ENCODE assay signal across 8 cellular contexts in the genomic region with DNA sequence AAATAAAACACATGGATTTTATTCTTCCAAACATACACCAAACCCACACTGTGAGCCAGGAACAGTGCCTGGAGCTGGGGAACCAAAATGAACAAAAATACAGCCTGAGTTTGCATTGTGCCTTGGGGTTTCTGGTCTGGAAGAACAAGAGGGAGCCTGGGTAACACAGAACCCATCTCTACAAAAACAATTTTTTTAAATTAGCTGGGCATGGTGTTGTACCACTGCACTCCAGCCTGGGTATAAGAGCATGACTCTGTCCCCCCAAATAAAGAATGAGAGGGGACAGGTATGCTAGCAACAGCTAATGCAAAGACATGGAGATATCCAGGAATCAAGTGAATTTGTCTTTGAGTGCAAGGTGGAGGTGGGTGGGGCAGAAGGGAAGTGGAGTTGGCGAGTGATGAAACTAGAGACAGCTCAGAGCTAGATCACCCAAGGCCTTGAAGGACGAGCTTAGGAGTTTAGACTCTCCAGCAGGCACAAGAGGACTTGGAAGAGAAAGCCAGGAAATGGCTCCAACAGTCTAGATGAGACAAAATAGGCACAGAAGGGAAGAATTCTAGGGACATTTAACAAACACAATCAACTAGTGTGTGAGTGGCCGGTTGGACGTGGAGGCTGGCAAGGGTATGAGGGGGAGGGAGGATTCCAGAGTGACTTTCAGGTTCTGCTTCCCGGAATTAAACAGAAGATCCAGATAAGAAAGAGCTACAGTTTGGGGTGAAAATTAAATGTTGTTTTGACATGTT. TPM values are rescaled to one million over a fixed set of nuclear protein-coding genes. Genes with fewer than 3 reads are reported as not detected.
A peak's percentile ranks its signal among the peaks of the same experiment; 100 is the strongest.
DNase-seq lines count a peak whose midpoint lies in the region; FAIRE-seq and TF ChIP-seq lines count a peak whose summit lies in the region.

No MANE protein-coding gene starts in this region.

- peak overlapping the region; percentile 92 for H3K27ac Mint-ChIP-seq in T-helper 1 cell treated with Interleukin-12 subunit alpha and Interleukin-12 subunit beta and Interleukin-4 antibody, amounts not matched to agents 30 μg/mL and 1 μg/mL, for 36 hours

- peak overlapping the region; percentile 71 for H3K4me3 Mint-ChIP-seq in T-helper 1 cell treated with Interleukin-12 subunit alpha and Interleukin-12 subunit beta and Interleukin-4 antibody, amounts not matched to agents 30 μg/mL and 1 μg/mL, for 36 hours

- H4K20me1 ChIP-seq in smooth muscle cell (ENCODE audit: low read depth): no peaks in the 10 kb centered on the region

- no peaks in the 10 kb centered on the region for H3K27me3 Mint-ChIP-seq in T-helper 1 cell treated with Interleukin-12 subunit alpha and Interleukin-12 subunit beta and Interleukin-4 antibody, amounts not matched to agents 30 μg/mL and 1 μg/mL, for 36 hours (ENCODE audit: low read depth)

- H3K36me3 Mint-ChIP-seq in T-helper 1 cell treated with Interleukin-12 subunit alpha and Interleukin-12 subunit beta and Interleukin-4 antibody, amounts not matched to agents 30 μg/mL and 1 μg/mL, for 36 hours (ENCODE audit: low read depth): peaks cover 30% of the 10 kb centered on the region

- peak overlapping the region; percentile 31 for H3K9ac ChIP-seq in smooth muscle cell (ENCODE audit: low read depth)

- H3K27me3 ChIP-seq in esophagus squamous epithelium: no peaks in the 10 kb centered on the region
- no peaks in the 10 kb centered on the region for H3K27me3 ChIP-seq in smooth muscle cell (ENCODE audit: low read depth)

- no peak for DNase-seq in GM19239 (ENCODE audit: insufficient read length, low spot score)
- DNase-seq in esophagus squamous epithelium (lab: John Stamatoyannopoulos, UW): no peak
- DNase-seq in smooth muscle cell (lab: John Stamatoyannopoulos, UW; ENCODE audit: unreplicated experiment): no peak
- no peak for DNase-seq in cerebellum (ENCODE audit: low spot score)
- DNase-seq in GM20000 (ENCODE audit: low spot score): no peak
- no peak for DNase-seq in NCI-H2107 treated with DMSO at 0.1 percent for 48 hours (lab: John Stamatoyannopoulos, UW; ENCODE audit: unreplicated experiment)
- no peak for DNase-seq in NCI-H526 (lab: John Stamatoyannopoulos, UW)

- H2AFZ ChIP-seq in smooth muscle cell (ENCODE audit: low read depth): no peak overlapping the region

- peaks cover 48% of the 10 kb centered on the region for H3K4me1 Mint-ChIP-seq in T-helper 1 cell treated with Interleukin-12 subunit alpha and Interleukin-12 subunit beta and Interleukin-4 antibody, amounts not matched to agents 30 μg/mL and 1 μg/mL, for 36 hours (ENCODE audit: low read depth)

- H3F3A ChIP-seq in smooth muscle cell (ENCODE audit: low read depth): peaks cover 29% of the 10 kb centered on the region

- peak; percentile 95 for FAIRE-seq in GM19239 (lab: Jason Lieb, UNC)

- H3K36me3 ChIP-seq in esophagus squamous epithelium (peaks cover 0 to 15% (median 0%) of the 10 kb centered on the region in 3 donors), smooth muscle cell (ENCODE audit: low read depth) (no peaks in the 10 kb centered on the region)

- H3K4me3 ChIP-seq in esophagus squamous epithelium (peak overlapping the region in 1 of 4 donors; percentile 26), smooth muscle cell (no peak overlapping the region)

- peak overlapping the region; percentile 62 for H3K4me2 ChIP-seq in smooth muscle cell

- intact Hi-C loops in esophagus squamous epithelium (cut with DNase I): no loop called here

- TF ChIP-seq POLR2A in esophagus squamous epithelium (IDR thresholded peaks at IDR 0.05): no peak

- H3K4me1 ChIP-seq in esophagus squamous epithelium: peaks cover 17 to 73% (median 31%) of the 10 kb centered on the region in 3 donors
- peaks cover 3% of the 10 kb centered on the region for H3K4me1 ChIP-seq in smooth muscle cell (ENCODE audit: low read depth)

- peak overlapping the region; percentile 45 to 89 (median 81) for H3K27ac ChIP-seq in esophagus squamous epithelium
- peak overlapping the region; percentile 93 for H3K27ac ChIP-seq in smooth muscle cell (ENCODE audit: low read depth)

- TF ChIP-seq CTCF in esophagus squamous epithelium (IDR thresholded peaks at IDR 0.05) (no peak), smooth muscle cell (IDR thresholded peaks at IDR 0.05; ENCODE audit: borderline replicate concordance, insufficient read depth, poor library complexity, severe bottlenecking) (no peak), GM20000 (IDR thresholded peaks at IDR 0.05; ENCODE audit: extremely low read depth, missing control alignments) (no peak)

- peaks cover 35% of the 10 kb centered on the region for H3K79me2 ChIP-seq in smooth muscle cell (ENCODE audit: low read depth)

- H3K9me3 Mint-ChIP-seq in T-helper 1 cell treated with Interleukin-12 subunit alpha and Interleukin-12 subunit beta and Interleukin-4 antibody, amounts not matched to agents 30 μg/mL and 1 μg/mL, for 36 hours: no peaks in the 10 kb centered on the region

- 36 to 52% methylated on average over 5 of the region's 5 CpGs for WGBS in esophagus squamous epithelium, 2 donors
- WGBS in smooth muscle cell (ENCODE audit: low lambda C conversion rate): 40% methylated on average over 5 of the region's 5 CpGs

- H3K9me3 ChIP-seq in esophagus squamous epithelium (no peaks in the 10 kb centered on the region), smooth muscle cell (replicated peaks; ENCODE audit: low read depth) (no peaks in the 10 kb centered on the region)

RNA-seq across cellular contexts. Expression of gene FNBP1, which starts 47.4 kb away (rescaled TPM):
- 10 to 100 TPM; 19.7 to 47.7 (median 26.2) TPM for total RNA-seq in esophagus squamous epithelium
- total RNA-seq in smooth muscle cell: 17.2 and 23.8 TPM in 2 replicates
- 17.1 and 25.4 TPM in 2 replicates for polyA plus RNA-seq in smooth muscle cell
- total RNA-seq in cerebellum: 73.8 TPM

RNA-seq across cellular contexts. Expression of gene GPR107, which starts 58.1 kb away (rescaled TPM):
- total RNA-seq in esophagus squamous epithelium (10 to 100 TPM; 18.9 to 27.0 (median 23.2) TPM), smooth muscle cell (42.7 and 42.9 TPM in 2 replicates), cerebellum (35.6 TPM)
- polyA plus RNA-seq in smooth muscle cell: 16.2 and 19.1 TPM in 2 replicates
